ENCODE assay signal across 8 cellular contexts in the genomic region with DNA sequence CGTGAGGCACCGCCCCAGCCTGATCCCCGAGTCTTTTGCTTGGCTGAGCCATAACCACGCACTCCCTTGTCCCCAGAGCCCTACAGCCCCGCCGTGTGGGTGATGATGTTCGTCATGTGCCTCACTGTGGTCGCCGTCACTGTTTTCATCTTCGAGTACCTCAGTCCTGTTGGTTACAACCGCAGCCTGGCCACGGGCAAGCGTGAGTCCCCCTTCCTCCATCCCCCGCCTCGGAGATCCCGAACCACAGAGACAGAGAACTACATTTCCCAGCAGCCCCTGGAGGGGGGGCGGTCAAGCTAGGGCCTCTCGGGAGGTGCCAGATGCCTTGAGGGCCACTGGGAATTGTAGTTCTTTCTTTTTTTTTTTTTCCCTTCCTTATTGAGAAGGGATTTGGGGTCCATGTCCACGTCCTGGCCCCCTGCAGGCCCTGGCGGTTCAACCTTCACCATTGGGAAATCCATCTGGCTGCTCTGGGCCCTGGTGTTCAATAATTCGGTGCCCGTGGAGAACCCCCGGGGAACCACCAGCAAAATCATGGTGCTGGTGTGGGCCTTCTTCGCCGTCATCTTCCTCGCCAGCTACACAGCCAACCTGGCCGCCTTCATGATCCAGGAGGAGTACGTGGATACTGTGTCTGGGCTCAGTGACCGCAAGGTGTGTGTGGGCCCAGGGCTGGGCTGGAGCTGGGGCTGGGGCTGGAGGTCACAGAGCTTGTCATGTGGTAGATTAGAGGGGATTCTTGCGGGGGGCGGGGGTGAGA. TPM values are rescaled to one million over a fixed set of nuclear protein-coding genes. Genes with fewer than 3 reads are reported as not detected.
DNase-seq lines count a peak whose midpoint lies in the region; ATAC-seq and TF ChIP-seq lines count a peak whose summit lies in the region.

No MANE protein-coding gene starts in this region.

- no peak overlapping the region for H3K9ac ChIP-seq in iPS-18a (ENCODE audit: low read length)

- H3K4me1 ChIP-seq in CD4-positive, alpha-beta memory T cell (ENCODE audit: insufficient read depth, low read length) = peaks cover 18% of the 10 kb centered on the region
- H3K4me1 ChIP-seq in Panc1 (ENCODE audit: control insufficient read depth, insufficient read depth, low read length) (no peaks in the 10 kb centered on the region), iPS-18a (ENCODE audit: control insufficient read depth, low read depth, low read length) (no peaks in the 10 kb centered on the region)

- in situ Hi-C loops in Panc1 (cut with HindIII; ENCODE audit: low pct_unique_long_range_greater_than_20kb, low sequenced_read_pairs) = no loop called here

- H3K4me3 ChIP-seq in CD4-positive, alpha-beta memory T cell (ENCODE audit: low read length in 2 of 2) = no peak overlapping the region
- H3K4me3 ChIP-seq in Panc1 (ENCODE audit: low read depth in 2 of 2, low read length in 2 of 2) (no peak overlapping the region), iPS-18a (ENCODE audit: low read length) (peak overlapping the region; percentile 22)

- peak; percentile 69 to 84 (median 72) for DNase-seq in CD4-positive, alpha-beta memory T cell
- DNase-seq in Panc1 (ENCODE audit: low read depth, low spot score) = no peak
- peak; percentile 58 for DNase-seq in stimulated activated CD8-positive, alpha-beta memory T cell treated with anti-CD3 and anti-CD28 coated beads, Interleukin-12 subunit alpha, Interleukin-12 subunit beta, amount 100 ng/mL, for 4 hours (ENCODE audit: low read depth)

- H3K9me3 ChIP-seq in CD4-positive, alpha-beta memory T cell (ENCODE audit: control insufficient read depth in 1 of 2, low read length in 2 of 2) = no peaks in the 10 kb centered on the region
- H3K9me3 ChIP-seq in Panc1 (ENCODE audit: control insufficient read depth, insufficient read depth, low read depth, low read length) = no peaks in the 10 kb centered on the region
- H3K9me3 ChIP-seq in iPS-18a (ENCODE audit: control insufficient read depth, low read depth, low read length) = no peaks in the 10 kb centered on the region

- no peak overlapping the region for H3K27ac ChIP-seq in CD4-positive, alpha-beta memory T cell (ENCODE audit: low read depth, low read length)
- H3K27ac ChIP-seq in Panc1 (ENCODE audit: low read length) (no peak overlapping the region), iPS-18a (ENCODE audit: low read length) (no peak overlapping the region)

- intact Hi-C loops in CD4-positive, alpha-beta memory T cell (cut with micrococcal nuclease) = loop anchor here (1.0 kb wide), 1 partner anchor 26 kb away; a partner anchor contains a TSS
- intact Hi-C loops in Panc1 (cut with micrococcal nuclease; ENCODE audit: unreplicated experiment) = no loop called here

- peak; percentile 69 for ATAC-seq in GM21723 (IDR thresholded peaks at IDR 0.05; ENCODE audit: unreplicated experiment)
- ATAC-seq in Panc1 = peak; percentile 76; the same call in 1 of the 2 replicates
- peak; percentile 86 for ATAC-seq in activated T-helper 17 cell treated with anti-CD3 and anti-CD28 coated beads, Interleukin-2, amount 50 U/mL, for 72 hours (replicated peaks)
- no peak for ATAC-seq in HG03135 (IDR thresholded peaks at IDR 0.05; ENCODE audit: unreplicated experiment)
- ATAC-seq in GM19452 (IDR thresholded peaks at IDR 0.05; ENCODE audit: unreplicated experiment) = no peak

- peaks cover 14 to 31% (median 19%) of the 10 kb centered on the region in 4 donors for H3K4me1 Mint-ChIP-seq in CD4-positive, alpha-beta memory T cell
- H3K4me1 Mint-ChIP-seq in activated T-helper 17 cell treated with anti-CD3 and anti-CD28 coated beads, Interleukin-2, amount 50 U/mL, for 72 hours = peaks cover 19% of the 10 kb centered on the region

- H3K27me3 ChIP-seq in CD4-positive, alpha-beta memory T cell (ENCODE audit: insufficient read depth, low read length) = no peaks in the 10 kb centered on the region
- no peaks in the 10 kb centered on the region for H3K27me3 ChIP-seq in Panc1 (ENCODE audit: control insufficient read depth, insufficient read depth, low read length)
- no peaks in the 10 kb centered on the region for H3K27me3 ChIP-seq in iPS-18a (ENCODE audit: control insufficient read depth, insufficient read depth, low read length)

- peaks cover 0 to 2% of the 10 kb centered on the region in 2 donors for H3K27me3 Mint-ChIP-seq in CD4-positive, alpha-beta memory T cell
- H3K27me3 Mint-ChIP-seq in activated T-helper 17 cell treated with anti-CD3 and anti-CD28 coated beads, Interleukin-2, amount 50 U/mL, for 72 hours = no peaks in the 10 kb centered on the region

- H3K36me3 Mint-ChIP-seq in CD4-positive, alpha-beta memory T cell = no peaks in the 10 kb centered on the region
- no peaks in the 10 kb centered on the region for H3K36me3 Mint-ChIP-seq in activated T-helper 17 cell treated with anti-CD3 and anti-CD28 coated beads, Interleukin-2, amount 50 U/mL, for 72 hours (ENCODE audit: low read depth)

- no TSS peak for BruUV-seq in Panc1 (replicated peaks; lab: Mats Ljungman, UMichigan)

- CTCF ChIA-PET in CD4-positive, alpha-beta memory T cell (lab: Charles Lee; ENCODE audit: partially characterized antibody) = no interaction called here
- CTCF ChIA-PET in Panc1 (lab: Charles Lee) = interaction anchor here (0.7 kb wide), 1 partner anchor 908 kb away, joined by 4 read pairs; no protein-coding TSS in a partner anchor

- no peaks in the 10 kb centered on the region for H3K9me3 Mint-ChIP-seq in CD4-positive, alpha-beta memory T cell
- no peaks in the 10 kb centered on the region for H3K9me3 Mint-ChIP-seq in activated T-helper 17 cell treated with anti-CD3 and anti-CD28 coated beads, Interleukin-2, amount 50 U/mL, for 72 hours

- peak overlapping the region in 5 of 7 donors; percentile 68 to 90 (median 83) for H3K27ac Mint-ChIP-seq in CD4-positive, alpha-beta memory T cell
- peak overlapping the region; percentile 94 for H3K27ac Mint-ChIP-seq in activated T-helper 17 cell treated with anti-CD3 and anti-CD28 coated beads, Interleukin-2, amount 50 U/mL, for 72 hours

- H3K36me3 ChIP-seq in CD4-positive, alpha-beta memory T cell (ENCODE audit: insufficient read depth, low read length) = no peaks in the 10 kb centered on the region
- H3K36me3 ChIP-seq in Panc1 (ENCODE audit: control insufficient read depth, insufficient read depth, low read length) (no peaks in the 10 kb centered on the region), iPS-18a (ENCODE audit: control insufficient read depth, low read depth, low read length) (no peaks in the 10 kb centered on the region)

- TF ChIP-seq CTCF in Panc1 (IDR thresholded peaks at IDR 0.05) = no peak

- peak overlapping the region; percentile 81 to 94 (median 87) for H3K4me3 Mint-ChIP-seq in CD4-positive, alpha-beta memory T cell
- H3K4me3 Mint-ChIP-seq in activated T-helper 17 cell treated with anti-CD3 and anti-CD28 coated beads, Interleukin-2, amount 50 U/mL, for 72 hours = peak overlapping the region; percentile 79

- POLR2A ChIA-PET in CD4-positive, alpha-beta memory T cell (lab: Charles Lee; ENCODE audit: partially characterized antibody) = interaction anchor here (1.0 kb wide), 2 partner anchors 17 to 28 kb away, joined by 3 to 4 read pairs; a partner anchor contains a TSS
- POLR2A ChIA-PET in Panc1 (lab: Charles Lee) = interaction anchor here (0.6 to 0.7 kb wide), 2 partner anchors 17 to 407 kb away, joined by 3 to 4 read pairs; no protein-coding TSS in a partner anchor

RNA-seq across cellular contexts. Expression of a gene that starts 25.9 kb away (rescaled TPM):
- under 1 TPM; 0.14 to 0.17 TPM for total RNA-seq in CD4-positive, alpha-beta memory T cell
- polyA plus RNA-seq in CD4-positive, alpha-beta memory T cell = not detected
- total RNA-seq in Panc1 (2021; ENCODE audit: unreplicated experiment) = 6.2 TPM
- 8.3 TPM for polyA plus RNA-seq in Panc1 (2012; ENCODE audit: insufficient read length)
- 1 to 10 TPM in 1 of 2 donors, under 1 TPM in 1; 0.28 to 1.2 TPM for total RNA-seq in activated T-helper 17 cell treated with anti-CD3 and anti-CD28 coated beads, Interleukin-2, amount 50 U/mL, for 72 hours

RNA-seq across cellular contexts. Expression of a gene that starts 26.4 kb away (rescaled TPM):
- total RNA-seq in CD4-positive, alpha-beta memory T cell = 10 to 100 TPM; 36.2 to 39.0 TPM
- polyA plus RNA-seq in CD4-positive, alpha-beta memory T cell = 10 to 100 TPM; 44.4 to 52.8 TPM
- total RNA-seq in Panc1 (2021; ENCODE audit: unreplicated experiment) = 56.7 TPM
- 41.4 TPM for polyA plus RNA-seq in Panc1 (2012; ENCODE audit: insufficient read length)
- 10 to 100 TPM; 34.9 to 72.9 TPM for total RNA-seq in activated T-helper 17 cell treated with anti-CD3 and anti-CD28 coated beads, Interleukin-2, amount 50 U/mL, for 72 hours

RNA-seq across cellular contexts. Expression of a gene that starts 28.0 kb away (rescaled TPM):
- total RNA-seq in CD4-positive, alpha-beta memory T cell = 10 to 100 TPM; 58.8 to 63.2 TPM
- 10 to 100 TPM; 17.7 to 28.8 TPM for polyA plus RNA-seq in CD4-positive, alpha-beta memory T cell
- total RNA-seq in Panc1 (2021; ENCODE audit: unreplicated experiment) = 111 TPM
- 113 TPM for polyA plus RNA-seq in Panc1 (2012; ENCODE audit: insufficient read length)
- total RNA-seq in activated T-helper 17 cell treated with anti-CD3 and anti-CD28 coated beads, Interleukin-2, amount 50 U/mL, for 72 hours = 10 to 100 TPM; 73.8 to 97.0 TPM

RNA-seq across cellular contexts. Expression of a gene that starts 36.0 kb away (rescaled TPM):
- 1 to 10 TPM; 2.5 to 3.6 TPM for total RNA-seq in CD4-positive, alpha-beta memory T cell
- under 1 TPM; 0.18 to 0.22 TPM for polyA plus RNA-seq in CD4-positive, alpha-beta memory T cell
- 2.9 TPM for total RNA-seq in Panc1 (2021; ENCODE audit: unreplicated experiment)
- polyA plus RNA-seq in Panc1 (2012; ENCODE audit: insufficient read length) = 0.82 TPM
- 1 to 10 TPM; 1.7 to 2.1 TPM for total RNA-seq in activated T-helper 17 cell treated with anti-CD3 and anti-CD28 coated beads, Interleukin-2, amount 50 U/mL, for 72 hours

RNA-seq across cellular contexts. Expression of a gene that starts 49.8 kb away (rescaled TPM):
- 10 to 100 TPM; 74.9 to 89.0 TPM for total RNA-seq in CD4-positive, alpha-beta memory T cell
- 10 to 100 TPM; 30.1 to 31.3 TPM for polyA plus RNA-seq in CD4-positive, alpha-beta memory T cell
- 53.4 TPM for total RNA-seq in Panc1 (2021; ENCODE audit: unreplicated experiment)
- polyA plus RNA-seq in Panc1 (2012; ENCODE audit: insufficient read length) = 47.4 TPM
- total RNA-seq in activated T-helper 17 cell treated with anti-CD3 and anti-CD28 coated beads, Interleukin-2, amount 50 U/mL, for 72 hours = 10 to 100 TPM; 30.6 to 35.4 TPM

Comparison
In these comparisons a context has a peak if more than half of its experiments do, and no peak if none do; other contexts are left out.
1. ATAC-seq: peak in GM21723 (single experiment), Panc1 (single experiment) and activated T-helper 17 cell treated with anti-CD3 and anti-CD28 coated beads, Interleukin-2, amount 50 U/mL, for 72 hours (single experiment); none in HG03135 (single experiment) and GM19452 (single experiment).